Comparison of ENCODE assay signal across 12 cellular contexts in the genomic region with DNA sequence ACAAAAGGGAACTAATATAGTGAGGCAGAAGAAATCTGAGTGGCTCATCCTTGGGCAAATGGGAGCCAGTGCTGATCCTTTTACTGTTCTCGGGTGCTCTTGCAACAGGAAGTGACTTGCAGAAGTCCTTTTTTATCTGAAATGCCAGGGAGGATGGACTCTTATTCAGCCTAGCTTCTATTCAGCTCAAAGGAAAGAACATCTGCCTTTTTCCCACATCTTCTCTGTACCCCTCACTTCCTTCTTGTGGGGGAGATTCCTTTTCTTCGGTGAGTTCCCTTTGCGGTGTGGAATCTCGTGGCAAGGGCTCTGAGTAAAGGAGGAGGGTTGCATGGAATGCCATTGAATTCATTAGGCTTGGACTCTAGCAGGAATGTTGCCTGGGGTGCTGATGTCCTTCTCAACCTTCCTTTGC.
DNase-seq lines count a peak whose midpoint lies in the region; ATAC-seq and TF ChIP-seq lines count a peak whose summit lies in the region.
"Had no signal": no experiment of that assay in that cellular context is flagged by ENCODE, and none has a peak within 500 bp of the region (broad histone marks: within the 10 kb centered on the region; RNA-seq: fewer than 3 reads in every experiment).

No MANE protein-coding gene starts in this region.

- no peaks in the 10 kb centered on the region for H3K27me3 Mint-ChIP-seq in natural killer cell (ENCODE audit: low read depth in 2 of 2)
- H3K27me3 Mint-ChIP-seq in natural killer cell treated with Interleukin-12 subunit alpha and Interleukin-12 subunit beta and Interleukin-15 and Interleukin-18, amount 100 ng/mL, for 72 hours: no peaks in the 10 kb centered on the region
- no peaks in the 10 kb centered on the region for H3K27me3 Mint-ChIP-seq in activated CD4-positive, alpha-beta memory T cell treated with anti-CD3 and anti-CD28 coated beads for 36 hours

- DNase-seq in natural killer cell (no peak), dermis blood vessel endothelial cell (peak; percentile 46), NCI-H2029 (lab: John Stamatoyannopoulos, UW) (no peak), NCI-H1417 treated with DMSO at 0.1 percent for 48 hours (lab: John Stamatoyannopoulos, UW) (no peak)
- no peak for DNase-seq in natural killer cell treated with Interleukin-12 subunit alpha and Interleukin-12 subunit beta and Interleukin-15 and Interleukin-18, amount 100 ng/mL, for 72 hours (ENCODE audit: low spot score)
- DNase-seq in activated CD4-positive, alpha-beta memory T cell treated with anti-CD3 and anti-CD28 coated beads for 36 hours: no peak
- DNase-seq: ACHN; activated naive CD4-positive, alpha-beta T cell treated with anti-CD3 and anti-CD28 coated beads, Interleukin-2, amount 50 U/mL, for 16 hours; NCI-H774 had no signal

- no peaks in the 10 kb centered on the region for H3K36me3 Mint-ChIP-seq in natural killer cell
- H3K36me3 Mint-ChIP-seq in natural killer cell treated with Interleukin-12 subunit alpha and Interleukin-12 subunit beta and Interleukin-15 and Interleukin-18, amount 100 ng/mL, for 72 hours: no peaks in the 10 kb centered on the region
- H3K36me3 Mint-ChIP-seq in activated CD4-positive, alpha-beta memory T cell treated with anti-CD3 and anti-CD28 coated beads for 36 hours: no peaks in the 10 kb centered on the region

- no peak for TF ChIP-seq CTCF in natural killer cell (IDR thresholded peaks at IDR 0.05)

- H3K27me3 ChIP-seq in muscle layer of colon (ENCODE audit: control insufficient read depth in 1 of 2, insufficient read depth in 2 of 2, low read length in 2 of 2): no peaks in the 10 kb centered on the region

- H3K27ac ChIP-seq in muscle layer of colon (ENCODE audit: low read depth, low read length): peak overlapping the region; percentile 6

- no peak overlapping the region for H3K9ac ChIP-seq in muscle layer of colon (ENCODE audit: low read length)

- peak overlapping the region; percentile 85 to 88 for H3K27ac Mint-ChIP-seq in natural killer cell
- H3K27ac Mint-ChIP-seq in natural killer cell treated with Interleukin-12 subunit alpha and Interleukin-12 subunit beta and Interleukin-15 and Interleukin-18, amount 100 ng/mL, for 72 hours: peak overlapping the region in 1 of 2 donors; percentile 75
- no peak overlapping the region for H3K27ac Mint-ChIP-seq in activated CD4-positive, alpha-beta memory T cell treated with anti-CD3 and anti-CD28 coated beads for 36 hours

- CTCF ChIA-PET in activated CD4-positive, alpha-beta memory T cell treated with anti-CD3 and anti-CD28 coated beads for 36 hours (lab: Charles Lee): interaction anchor here (1.9 kb wide), 1 partner anchor 126 kb away, joined by 8 read pairs; no protein-coding TSS in a partner anchor

- peaks cover 94% of the 10 kb centered on the region for H3K4me1 ChIP-seq in muscle layer of colon (ENCODE audit: insufficient read depth, low read length)

- no peaks in the 10 kb centered on the region for H3K9me3 ChIP-seq in muscle layer of colon (ENCODE audit: low read length)

- H3K4me3 Mint-ChIP-seq in natural killer cell: peak overlapping the region; percentile 19
- no peak overlapping the region for H3K4me3 Mint-ChIP-seq in natural killer cell treated with Interleukin-12 subunit alpha and Interleukin-12 subunit beta and Interleukin-15 and Interleukin-18, amount 100 ng/mL, for 72 hours
- no peak overlapping the region for H3K4me3 Mint-ChIP-seq in activated CD4-positive, alpha-beta memory T cell treated with anti-CD3 and anti-CD28 coated beads for 36 hours

- intact Hi-C loops in natural killer cell (cut with micrococcal nuclease): no loop called here
- intact Hi-C loops in activated CD4-positive, alpha-beta memory T cell treated with anti-CD3 and anti-CD28 coated beads for 36 hours (cut with micrococcal nuclease): no loop called here

- H3K36me3 ChIP-seq in muscle layer of colon (ENCODE audit: insufficient read depth, low read length): peaks cover 4% of the 10 kb centered on the region

- ATAC-seq in natural killer cell: no peak
- ATAC-seq in natural killer cell treated with Interleukin-12 subunit alpha and Interleukin-12 subunit beta and Interleukin-15 and Interleukin-18, amount 100 ng/mL, for 72 hours: no peak
- no peak for ATAC-seq in HG03159 (IDR thresholded peaks at IDR 0.05; ENCODE audit: unreplicated experiment)
- ATAC-seq: GM12878 had no signal

- H3K4me1 Mint-ChIP-seq in natural killer cell: peaks cover 95 to 96% of the 10 kb centered on the region in 2 donors
- peaks cover 58 to 83% of the 10 kb centered on the region in 2 donors for H3K4me1 Mint-ChIP-seq in natural killer cell treated with Interleukin-12 subunit alpha and Interleukin-12 subunit beta and Interleukin-15 and Interleukin-18, amount 100 ng/mL, for 72 hours (ENCODE audit: low read depth in 2 of 2)
- peaks cover 31% of the 10 kb centered on the region for H3K4me1 Mint-ChIP-seq in activated CD4-positive, alpha-beta memory T cell treated with anti-CD3 and anti-CD28 coated beads for 36 hours (ENCODE audit: low read depth)

- peak overlapping the region in 1 of 2 donors; percentile 2 for H3K4me3 ChIP-seq in muscle layer of colon (ENCODE audit: low read depth in 1 of 2, low read length in 2 of 2)
- H3K4me3 ChIP-seq: GM12878 had no signal

- POLR2A ChIA-PET in activated CD4-positive, alpha-beta memory T cell treated with anti-CD3 and anti-CD28 coated beads for 36 hours (lab: Charles Lee): no interaction called here

- no peaks in the 10 kb centered on the region for H3K9me3 Mint-ChIP-seq in natural killer cell
- no peaks in the 10 kb centered on the region for H3K9me3 Mint-ChIP-seq in natural killer cell treated with Interleukin-12 subunit alpha and Interleukin-12 subunit beta and Interleukin-15 and Interleukin-18, amount 100 ng/mL, for 72 hours
- no peaks in the 10 kb centered on the region for H3K9me3 Mint-ChIP-seq in activated CD4-positive, alpha-beta memory T cell treated with anti-CD3 and anti-CD28 coated beads for 36 hours
